ENCODE assay signal across 1 cellular context in genomic region chr7:139183878-139184338, GRCh38.
TF ChIP-seq lines count a peak whose summit lies in the region.

No MANE protein-coding gene starts in this region.

TF ChIP-seq in K562, 482 proteins besides CTCF, POLR2A, EP300 and RAD21 (continues in another document):
- no peak for TF ChIP-seq NELFE (IDR thresholded peaks at IDR 0.05; ENCODE audit: insufficient read depth, insufficient read length)
- TF ChIP-seq MXI1 (IDR thresholded peaks at IDR 0.05; ENCODE audit: low read depth, low read length): 0 out of 2 replicates have a peak, but pooled peaks have one; percentile 23
- TF ChIP-seq TAL1 (IDR thresholded peaks at IDR 0.05): peak; percentile 67
- TF ChIP-seq, protein P1, sequence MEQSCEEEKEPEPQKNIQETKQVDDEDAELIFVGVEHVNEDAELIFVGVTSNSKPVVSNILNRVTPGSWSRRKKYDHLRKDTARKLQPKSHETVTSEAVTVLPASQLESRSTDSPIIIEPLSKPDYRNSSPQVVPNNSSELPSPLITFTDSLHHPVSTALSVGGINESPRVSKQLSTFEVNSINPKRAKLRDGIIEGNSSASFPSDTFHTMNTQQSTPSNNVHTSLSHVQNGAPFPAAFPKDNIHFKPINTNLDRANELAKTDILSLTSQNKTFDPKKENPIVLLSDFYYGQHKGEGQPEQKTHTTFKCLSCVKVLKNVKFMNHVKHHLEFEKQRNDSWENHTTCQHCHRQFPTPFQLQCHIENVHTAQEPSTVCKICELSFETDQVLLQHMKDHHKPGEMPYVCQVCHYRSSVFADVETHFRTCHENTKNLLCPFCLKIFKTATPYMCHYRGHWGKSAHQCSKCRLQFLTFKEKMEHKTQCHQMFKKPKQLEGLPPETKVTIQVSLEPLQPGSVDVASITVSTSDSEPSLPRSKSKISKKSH (CRISPR knock-in tag; IDR thresholded peaks at IDR 0.05): no peak
- TF ChIP-seq ARID1B (IDR thresholded peaks at IDR 0.05): peak; percentile 82
- TF ChIP-seq RUNX1 (IDR thresholded peaks at IDR 0.05; ENCODE audit: low read depth): 0 out of 2 replicates have a peak, but pooled peaks have one; percentile 60
- TF ChIP-seq, protein P2, sequence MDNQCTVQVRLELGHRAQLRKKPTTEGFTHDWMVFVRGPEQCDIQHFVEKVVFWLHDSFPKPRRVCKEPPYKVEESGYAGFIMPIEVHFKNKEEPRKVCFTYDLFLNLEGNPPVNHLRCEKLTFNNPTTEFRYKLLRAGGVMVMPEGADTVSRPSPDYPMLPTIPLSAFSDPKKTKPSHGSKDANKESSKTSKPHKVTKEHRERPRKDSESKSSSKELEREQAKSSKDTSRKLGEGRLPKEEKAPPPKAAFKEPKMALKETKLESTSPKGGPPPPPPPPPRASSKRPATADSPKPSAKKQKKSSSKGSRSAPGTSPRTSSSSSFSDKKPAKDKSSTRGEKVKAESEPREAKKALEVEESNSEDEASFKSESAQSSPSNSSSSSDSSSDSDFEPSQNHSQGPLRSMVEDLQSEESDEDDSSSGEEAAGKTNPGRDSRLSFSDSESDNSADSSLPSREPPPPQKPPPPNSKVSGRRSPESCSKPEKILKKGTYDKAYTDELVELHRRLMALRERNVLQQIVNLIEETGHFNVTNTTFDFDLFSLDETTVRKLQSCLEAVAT (IDR thresholded peaks at IDR 0.05): 0 out of 4 replicates have a peak, but pooled peaks of 1 of the 2 experiments have one; percentile 26
- TF ChIP-seq RBM25 (IDR thresholded peaks at IDR 0.05; ENCODE audit: low read depth, low read length, severe bottlenecking): peak; percentile 62
- TF ChIP-seq CREM (IDR thresholded peaks at IDR 0.05; ENCODE audit: low read depth): peak; percentile 57
- TF ChIP-seq, protein P3, sequence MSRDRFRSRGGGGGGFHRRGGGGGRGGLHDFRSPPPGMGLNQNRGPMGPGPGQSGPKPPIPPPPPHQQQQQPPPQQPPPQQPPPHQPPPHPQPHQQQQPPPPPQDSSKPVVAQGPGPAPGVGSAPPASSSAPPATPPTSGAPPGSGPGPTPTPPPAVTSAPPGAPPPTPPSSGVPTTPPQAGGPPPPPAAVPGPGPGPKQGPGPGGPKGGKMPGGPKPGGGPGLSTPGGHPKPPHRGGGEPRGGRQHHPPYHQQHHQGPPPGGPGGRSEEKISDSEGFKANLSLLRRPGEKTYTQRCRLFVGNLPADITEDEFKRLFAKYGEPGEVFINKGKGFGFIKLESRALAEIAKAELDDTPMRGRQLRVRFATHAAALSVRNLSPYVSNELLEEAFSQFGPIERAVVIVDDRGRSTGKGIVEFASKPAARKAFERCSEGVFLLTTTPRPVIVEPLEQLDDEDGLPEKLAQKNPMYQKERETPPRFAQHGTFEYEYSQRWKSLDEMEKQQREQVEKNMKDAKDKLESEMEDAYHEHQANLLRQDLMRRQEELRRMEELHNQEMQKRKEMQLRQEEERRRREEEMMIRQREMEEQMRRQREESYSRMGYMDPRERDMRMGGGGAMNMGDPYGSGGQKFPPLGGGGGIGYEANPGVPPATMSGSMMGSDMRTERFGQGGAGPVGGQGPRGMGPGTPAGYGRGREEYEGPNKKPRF (IDR thresholded peaks at IDR 0.05; ENCODE audit: low read depth, low read length): no peak
- TF ChIP-seq DPF2 (IDR thresholded peaks at IDR 0.05): peak; percentile 56; the same call in 1 of the 2 replicates
- no peak for TF ChIP-seq PHF20 (IDR thresholded peaks at IDR 0.05; ENCODE audit: partially characterized antibody)
- no peak for TF ChIP-seq CAMTA2 (CRISPR knock-in tag; conservative IDR thresholded peaks at IDR 0.05)
- no peak for TF ChIP-seq ZFP30 (CRISPR knock-in tag; IDR thresholded peaks at IDR 0.05; ENCODE audit: borderline replicate concordance)
- TF ChIP-seq GABPA (tag; conservative IDR thresholded peaks at IDR 0.05; ENCODE audit: low read depth): 0 out of 2 replicates have a peak, but pooled peaks have one; percentile 24
- 0 out of 2 replicates have a peak, but pooled peaks have one; percentile 27 for TF ChIP-seq ZNF589 (CRISPR knock-in tag; IDR thresholded peaks at IDR 0.05; ENCODE audit: low read depth)
- TF ChIP-seq CXXC5 (CRISPR knock-in tag; IDR thresholded peaks at IDR 0.05): peak; percentile 66
- TF ChIP-seq ZEB2 (IDR thresholded peaks at IDR 0.05): no peak
- TF ChIP-seq TBL1XR1 (IDR thresholded peaks at IDR 0.05; ENCODE audit: low read length in 2 of 2): peak; percentile 25 to 62; a peak in 1 of 4 replicates
- no peak for TF ChIP-seq BDP1 (IDR thresholded peaks at IDR 0.05; ENCODE audit: insufficient read depth, insufficient read length)
- TF ChIP-seq ZNF561 (CRISPR knock-in tag; conservative IDR thresholded peaks at IDR 0.05): no peak
- peak; percentile 49; the same call in 1 of the 2 replicates for TF ChIP-seq ZBTB7A (IDR thresholded peaks at IDR 0.05; ENCODE audit: borderline replicate concordance, control insufficient read depth, low read depth, low read length)
- TF ChIP-seq NRF1 (conservative IDR thresholded peaks at IDR 0.05 in 1 of 2, IDR thresholded peaks at IDR 0.05 in 1 of 2): peak in 1 of 2 experiments; percentile 27; a peak in 1 of 4 replicates
- TF ChIP-seq ELF4 (CRISPR knock-in tag; IDR thresholded peaks at IDR 0.05): peak; percentile 72; the same call in 1 of the 2 replicates
- TF ChIP-seq MEF2A (IDR thresholded peaks at IDR 0.05; ENCODE audit: control insufficient read depth, low read depth, low read length): peak; percentile 7; the same call in 1 of the 2 replicates
- TF ChIP-seq HMGXB4 (CRISPR knock-in tag; IDR thresholded peaks at IDR 0.05): no peak
- TF ChIP-seq, protein P4, sequence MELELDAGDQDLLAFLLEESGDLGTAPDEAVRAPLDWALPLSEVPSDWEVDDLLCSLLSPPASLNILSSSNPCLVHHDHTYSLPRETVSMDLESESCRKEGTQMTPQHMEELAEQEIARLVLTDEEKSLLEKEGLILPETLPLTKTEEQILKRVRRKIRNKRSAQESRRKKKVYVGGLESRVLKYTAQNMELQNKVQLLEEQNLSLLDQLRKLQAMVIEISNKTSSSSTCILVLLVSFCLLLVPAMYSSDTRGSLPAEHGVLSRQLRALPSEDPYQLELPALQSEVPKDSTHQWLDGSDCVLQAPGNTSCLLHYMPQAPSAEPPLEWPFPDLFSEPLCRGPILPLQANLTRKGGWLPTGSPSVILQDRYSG (tag; conservative IDR thresholded peaks at IDR 0.05; ENCODE audit: low read depth): 0 out of 2 replicates have a peak, but pooled peaks have one; percentile 57
- peak; percentile 49; the same call in 1 of the 2 replicates for TF ChIP-seq MTA2 (IDR thresholded peaks at IDR 0.05; ENCODE audit: low read depth)
- TF ChIP-seq HNRNPL (IDR thresholded peaks at IDR 0.05; ENCODE audit: low read depth, low read length): 0 out of 2 replicates have a peak, but pooled peaks have one; percentile 23
- TF ChIP-seq RBM22 (IDR thresholded peaks at IDR 0.05; ENCODE audit: low read depth, low read length, poor library complexity, severe bottlenecking): no peak
- TF ChIP-seq SMARCE1 (IDR thresholded peaks at IDR 0.05): peak; percentile 40; the same call in 1 of the 2 replicates
- TF ChIP-seq MAZ (CRISPR knock-in tag; conservative IDR thresholded peaks at IDR 0.05 in 1 of 2, IDR thresholded peaks at IDR 0.05 in 1 of 2): peak in 1 of 2 experiments; percentile 58; a peak in 2 of 4 replicates
- TF ChIP-seq, protein P5, sequence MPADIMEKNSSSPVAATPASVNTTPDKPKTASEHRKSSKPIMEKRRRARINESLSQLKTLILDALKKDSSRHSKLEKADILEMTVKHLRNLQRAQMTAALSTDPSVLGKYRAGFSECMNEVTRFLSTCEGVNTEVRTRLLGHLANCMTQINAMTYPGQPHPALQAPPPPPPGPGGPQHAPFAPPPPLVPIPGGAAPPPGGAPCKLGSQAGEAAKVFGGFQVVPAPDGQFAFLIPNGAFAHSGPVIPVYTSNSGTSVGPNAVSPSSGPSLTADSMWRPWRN (IDR thresholded peaks at IDR 0.05; ENCODE audit: low read depth): peak; percentile 85
- peak; percentile 85 for TF ChIP-seq CBFA2T3 (IDR thresholded peaks at IDR 0.05)
- no peak for TF ChIP-seq ZNF316 (IDR thresholded peaks at IDR 0.05)
- TF ChIP-seq DMBX1 (CRISPR knock-in tag; IDR thresholded peaks at IDR 0.05; ENCODE audit: borderline replicate concordance): peak; percentile 51; the same call in 1 of the 2 replicates
- TF ChIP-seq ZNF146 (CRISPR knock-in tag; IDR thresholded peaks at IDR 0.05; ENCODE audit: unreplicated experiment): peak; percentile 100
- TF ChIP-seq MTA3 (IDR thresholded peaks at IDR 0.05; ENCODE audit: borderline replicate concordance): 0 out of 2 replicates have a peak, but pooled peaks have one; percentile 17
- TF ChIP-seq ZNF175 (CRISPR knock-in tag; IDR thresholded peaks at IDR 0.05; ENCODE audit: low read depth): no peak
- 0 out of 2 replicates have a peak, but pooled peaks have one; percentile 30 for TF ChIP-seq CC2D1A (IDR thresholded peaks at IDR 0.05)
- peak; percentile 70 for TF ChIP-seq FOXM1 (IDR thresholded peaks at IDR 0.05; ENCODE audit: low read depth)
- TF ChIP-seq FOXM1 (CRISPR knock-in tag; IDR thresholded peaks at IDR 0.05; ENCODE audit: low read depth): no peak
- TF ChIP-seq, protein P6, sequence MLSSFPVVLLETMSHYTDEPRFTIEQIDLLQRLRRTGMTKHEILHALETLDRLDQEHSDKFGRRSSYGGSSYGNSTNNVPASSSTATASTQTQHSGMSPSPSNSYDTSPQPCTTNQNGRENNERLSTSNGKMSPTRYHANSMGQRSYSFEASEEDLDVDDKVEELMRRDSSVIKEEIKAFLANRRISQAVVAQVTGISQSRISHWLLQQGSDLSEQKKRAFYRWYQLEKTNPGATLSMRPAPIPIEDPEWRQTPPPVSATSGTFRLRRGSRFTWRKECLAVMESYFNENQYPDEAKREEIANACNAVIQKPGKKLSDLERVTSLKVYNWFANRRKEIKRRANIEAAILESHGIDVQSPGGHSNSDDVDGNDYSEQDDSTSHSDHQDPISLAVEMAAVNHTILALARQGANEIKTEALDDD (IDR thresholded peaks at IDR 0.05): peak; percentile 33; the same call in 1 of the 2 replicates
- TF ChIP-seq GATA2 (CRISPR knock-in tag; IDR thresholded peaks at IDR 0.05): peak; percentile 40; the same call in 1 of the 2 replicates
- TF ChIP-seq POLR2AphosphoS5 (IDR thresholded peaks at IDR 0.05; ENCODE audit: control insufficient read depth, insufficient read depth, low read depth, low read length): peak; percentile 69; the same call in 1 of the 2 replicates
- TF ChIP-seq CBFA2T2 (conservative IDR thresholded peaks at IDR 0.05): peak; percentile 62
- TF ChIP-seq ILF3 (IDR thresholded peaks at IDR 0.05; ENCODE audit: borderline replicate concordance): no peak
- TF ChIP-seq, protein P7, sequence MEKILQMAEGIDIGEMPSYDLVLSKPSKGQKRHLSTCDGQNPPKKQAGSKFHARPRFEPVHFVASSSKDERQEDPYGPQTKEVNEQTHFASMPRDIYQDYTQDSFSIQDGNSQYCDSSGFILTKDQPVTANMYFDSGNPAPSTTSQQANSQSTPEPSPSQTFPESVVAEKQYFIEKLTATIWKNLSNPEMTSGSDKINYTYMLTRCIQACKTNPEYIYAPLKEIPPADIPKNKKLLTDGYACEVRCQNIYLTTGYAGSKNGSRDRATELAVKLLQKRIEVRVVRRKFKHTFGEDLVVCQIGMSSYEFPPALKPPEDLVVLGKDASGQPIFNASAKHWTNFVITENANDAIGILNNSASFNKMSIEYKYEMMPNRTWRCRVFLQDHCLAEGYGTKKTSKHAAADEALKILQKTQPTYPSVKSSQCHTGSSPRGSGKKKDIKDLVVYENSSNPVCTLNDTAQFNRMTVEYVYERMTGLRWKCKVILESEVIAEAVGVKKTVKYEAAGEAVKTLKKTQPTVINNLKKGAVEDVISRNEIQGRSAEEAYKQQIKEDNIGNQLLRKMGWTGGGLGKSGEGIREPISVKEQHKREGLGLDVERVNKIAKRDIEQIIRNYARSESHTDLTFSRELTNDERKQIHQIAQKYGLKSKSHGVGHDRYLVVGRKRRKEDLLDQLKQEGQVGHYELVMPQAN (IDR thresholded peaks at IDR 0.05; ENCODE audit: borderline replicate concordance): no peak
- peak; percentile 55 for TF ChIP-seq STAT5A (IDR thresholded peaks at IDR 0.05; ENCODE audit: borderline replicate concordance, low read length)
- TF ChIP-seq YY1 (IDR thresholded peaks at IDR 0.05; ENCODE audit: borderline replicate concordance in 1 of 3, control insufficient read depth in 1 of 3, extremely low read depth in 1 of 3, insufficient read depth in 3 of 3, insufficient read length in 1 of 3, insufficient replicate concordance in 2 of 3, low read depth in 1 of 3, low read length in 2 of 3): peak in 1 of 3 experiments; percentile 18
- peak; percentile 33; the same call in 1 of the 2 replicates for TF ChIP-seq MBD2 (IDR thresholded peaks at IDR 0.05; ENCODE audit: borderline replicate concordance, low read depth)
- TF ChIP-seq GABPB1 (CRISPR knock-in tag; IDR thresholded peaks at IDR 0.05): peak; percentile 46; the same call in 1 of the 2 replicates
- TF ChIP-seq RFX5 (IDR thresholded peaks at IDR 0.05; ENCODE audit: low read depth, low read length): no peak
- no peak for TF ChIP-seq SNAPC5 (CRISPR knock-in tag; IDR thresholded peaks at IDR 0.05)
- peak; percentile 32; the same call in 1 of the 2 replicates for TF ChIP-seq NFIC (IDR thresholded peaks at IDR 0.05)
